ENCODE assay signal across 10 cellular contexts in genomic region chr18:35174093-35174731, GRCh38.
DNase-seq lines count a peak whose midpoint lies in the region; ATAC-seq and TF ChIP-seq lines count a peak whose summit lies in the region.
"Had no signal": no experiment of that assay in that cellular context is flagged by ENCODE, and none has a peak within 500 bp of the region (broad histone marks: within the 10 kb centered on the region; RNA-seq: fewer than 3 reads in every experiment).

No MANE protein-coding gene starts in this region.

- H3K36me3 Mint-ChIP-seq in naive B cell (peaks cover 0 to 7% of the 10 kb centered on the region in 2 donors), osteocyte (ENCODE audit: unreplicated experiment) (no peaks in the 10 kb centered on the region)

- H3K9me3 Mint-ChIP-seq in naive B cell: peaks cover 0 to 8% (median 4%) of the 10 kb centered on the region in 7 donors
- peaks cover 13% of the 10 kb centered on the region for H3K9me3 Mint-ChIP-seq in osteocyte (ENCODE audit: unreplicated experiment)

- peak; percentile 17 for DNase-seq in DMS79 treated with DMSO at 0.1 percent for 48 hours (lab: John Stamatoyannopoulos, UW)
- DNase-seq in DMS79 (lab: John Stamatoyannopoulos, UW): no peak
- peak; percentile 39 for DNase-seq in NCI-H748 treated with DMSO at 0.1 percent for 48 hours (lab: John Stamatoyannopoulos, UW)
- DNase-seq in naive B cell: peak; percentile 53
- DNase-seq in activated effector memory CD4-positive, alpha-beta T cell treated with Interleukin-2 at 50 U/mL for 16 hours: no peak
- DNase-seq in osteocyte (ENCODE audit: extremely low spot score, unreplicated experiment): no peak
- no peak for DNase-seq in HuH-7.5 (ENCODE audit: low spot score)
- DNase-seq: pancreas, upper lobe of left lung had no signal

- H3K27ac Mint-ChIP-seq in naive B cell (peak overlapping the region; percentile 72 to 97 (median 90)), osteocyte (ENCODE audit: unreplicated experiment) (no peak overlapping the region)

- ATAC-seq in HG03280 (IDR thresholded peaks at IDR 0.05; ENCODE audit: unreplicated experiment): peak; percentile 80
- peak; percentile 100 for ATAC-seq in naive B cell (ENCODE audit: low read depth in 2 of 2)

- H3K27me3 Mint-ChIP-seq in naive B cell (no peaks in the 10 kb centered on the region), osteocyte (ENCODE audit: unreplicated experiment) (peaks cover 6% of the 10 kb centered on the region)

- no peak for TF ChIP-seq CTCF in osteocyte (IDR thresholded peaks at IDR 0.05)

- peak overlapping the region in 6 of 8 donors; percentile 23 to 69 (median 44) for H3K4me3 Mint-ChIP-seq in naive B cell
- no peak overlapping the region for H3K4me3 Mint-ChIP-seq in osteocyte (ENCODE audit: unreplicated experiment)

- peaks cover 11 to 27% (median 21%) of the 10 kb centered on the region in 3 donors for H3K4me1 Mint-ChIP-seq in naive B cell
- peaks cover 9% of the 10 kb centered on the region for H3K4me1 Mint-ChIP-seq in osteocyte (ENCODE audit: unreplicated experiment)

Comparison
In these comparisons a context has a peak if more than half of its experiments do, and no peak if none do; other contexts are left out.
1. DNase-seq: peak in DMS79 treated with DMSO at 0.1 percent for 48 hours (single experiment), NCI-H748 treated with DMSO at 0.1 percent for 48 hours (single experiment) and naive B cell (single experiment); none in DMS79 (single experiment), activated effector memory CD4-positive, alpha-beta T cell treated with Interleukin-2 at 50 U/mL for 16 hours (single experiment), osteocyte (single experiment) and HuH-7.5 (single experiment).